In genomic region chr20:54436410-54436809, GRCh38 we compare ENCODE assay signal across 2 cellular contexts. TPM values are rescaled to one million over a fixed set of nuclear protein-coding genes. Genes with fewer than 3 reads are reported as not detected.
"Had no signal": no experiment of that assay in that cellular context is flagged by ENCODE, and none has a peak within 500 bp of the region (broad histone marks: within the 10 kb centered on the region; RNA-seq: fewer than 3 reads in every experiment).

No MANE protein-coding gene starts in this region.

RNA-seq across cellular contexts. Expression of gene DOK5, which starts 39.0 kb away (rescaled TPM):
- total RNA-seq: G401, GM12878 had no signal
